In genomic region chr9:128683340-128684064, GRCh38 we compare ENCODE assay signal across 1 cellular context.
A peak's percentile ranks its signal among the peaks of the same experiment; 100 is the strongest.
TF ChIP-seq lines count a peak whose summit lies in the region.

No MANE protein-coding gene starts in this region.

TF ChIP-seq in WTC11, 78 proteins besides CTCF, POLR2A, EP300 and RAD21 (continued from another document and continues in another):
- TF ChIP-seq ELF4 (CRISPR knock-in tag; IDR thresholded peaks at IDR 0.05; ENCODE audit: low read depth), result no peak
- TF ChIP-seq CDX4 (CRISPR knock-in tag; IDR thresholded peaks at IDR 0.05; ENCODE audit: borderline replicate concordance), result no peak
- TF ChIP-seq USF1 (CRISPR knock-in tag; IDR thresholded peaks at IDR 0.05), result peak; percentile 29; the same call in 1 of the 2 replicates
- no peak for TF ChIP-seq TEAD4 (CRISPR knock-in tag; IDR thresholded peaks at IDR 0.05)
- TF ChIP-seq EMX1 (CRISPR knock-in tag; IDR thresholded peaks at IDR 0.05), result 0 out of 2 replicates have a peak, but pooled peaks have one; percentile 39
- TF ChIP-seq CREB1 (CRISPR knock-in tag; IDR thresholded peaks at IDR 0.05), result no peak
- no peak for TF ChIP-seq NR2C2 (CRISPR knock-in tag; IDR thresholded peaks at IDR 0.05)
- TF ChIP-seq KAT7 (CRISPR knock-in tag; IDR thresholded peaks at IDR 0.05; ENCODE audit: borderline replicate concordance), result no peak
- TF ChIP-seq SMAD3 (CRISPR knock-in tag; IDR thresholded peaks at IDR 0.05; ENCODE audit: borderline replicate concordance), result no peak; the same call in 1 of the 2 replicates
- TF ChIP-seq GTF2I (CRISPR knock-in tag; conservative IDR thresholded peaks at IDR 0.05), result no peak
- 0 out of 2 replicates have a peak, but pooled peaks have one; percentile 44 for TF ChIP-seq ZNF671 (CRISPR knock-in tag; IDR thresholded peaks at IDR 0.05)
- TF ChIP-seq TP53 (CRISPR knock-in tag; IDR thresholded peaks at IDR 0.05), result 0 out of 2 replicates have a peak, but pooled peaks have one; percentile 39
- TF ChIP-seq CREM (CRISPR knock-in tag; IDR thresholded peaks at IDR 0.05), result no peak
- no peak for TF ChIP-seq CBFB (CRISPR knock-in tag; IDR thresholded peaks at IDR 0.05; ENCODE audit: low read depth)
- 0 out of 2 replicates have a peak, but pooled peaks have one; percentile 38 for TF ChIP-seq IRF1 (CRISPR knock-in tag; IDR thresholded peaks at IDR 0.05)
- no peak for TF ChIP-seq ZSCAN18 (CRISPR knock-in tag; IDR thresholded peaks at IDR 0.05)
- no peak for TF ChIP-seq ZNF425 (CRISPR knock-in tag; conservative IDR thresholded peaks at IDR 0.05)
- TF ChIP-seq HMGXB4 (CRISPR knock-in tag; IDR thresholded peaks at IDR 0.05), result no peak
- TF ChIP-seq FOXJ3 (CRISPR knock-in tag; IDR thresholded peaks at IDR 0.05; ENCODE audit: borderline replicate concordance), result no peak
- TF ChIP-seq MYBL2 (CRISPR knock-in tag; IDR thresholded peaks at IDR 0.05), result no peak; the same call in 1 of the 2 replicates
- no peak for TF ChIP-seq ATF2 (CRISPR knock-in tag; IDR thresholded peaks at IDR 0.05; ENCODE audit: borderline replicate concordance, low read depth)
- TF ChIP-seq E2F4 (CRISPR knock-in tag; IDR thresholded peaks at IDR 0.05; ENCODE audit: borderline replicate concordance, low read depth), result no peak
- no peak for TF ChIP-seq SP1 (CRISPR knock-in tag; conservative IDR thresholded peaks at IDR 0.05)
- 0 out of 2 replicates have a peak, but pooled peaks have one; percentile 31 for TF ChIP-seq AFF4 (CRISPR knock-in tag; IDR thresholded peaks at IDR 0.05; ENCODE audit: borderline replicate concordance)
- peak; percentile 71 for TF ChIP-seq FOXK1 (CRISPR knock-in tag; IDR thresholded peaks at IDR 0.05)
- no peak for TF ChIP-seq PRRX2 (CRISPR knock-in tag; IDR thresholded peaks at IDR 0.05)
- no peak for TF ChIP-seq PRDM15 (CRISPR knock-in tag; IDR thresholded peaks at IDR 0.05)
- TF ChIP-seq MAX (CRISPR knock-in tag; IDR thresholded peaks at IDR 0.05), result peak; percentile 62
- TF ChIP-seq E2F5 (CRISPR knock-in tag; IDR thresholded peaks at IDR 0.05), result 0 out of 2 replicates have a peak, but pooled peaks have one; percentile 14
- peak; percentile 84 for TF ChIP-seq TEAD1 (CRISPR knock-in tag; IDR thresholded peaks at IDR 0.05)
- TF ChIP-seq ZNF317 (CRISPR knock-in tag; IDR thresholded peaks at IDR 0.05; ENCODE audit: borderline replicate concordance, low read depth), result no peak
- no peak for TF ChIP-seq MLX (CRISPR knock-in tag; IDR thresholded peaks at IDR 0.05)
- TF ChIP-seq JAZF1 (CRISPR knock-in tag; IDR thresholded peaks at IDR 0.05), result no peak
